12 cellular contexts compared by ENCODE assay signal in the genomic region with DNA sequence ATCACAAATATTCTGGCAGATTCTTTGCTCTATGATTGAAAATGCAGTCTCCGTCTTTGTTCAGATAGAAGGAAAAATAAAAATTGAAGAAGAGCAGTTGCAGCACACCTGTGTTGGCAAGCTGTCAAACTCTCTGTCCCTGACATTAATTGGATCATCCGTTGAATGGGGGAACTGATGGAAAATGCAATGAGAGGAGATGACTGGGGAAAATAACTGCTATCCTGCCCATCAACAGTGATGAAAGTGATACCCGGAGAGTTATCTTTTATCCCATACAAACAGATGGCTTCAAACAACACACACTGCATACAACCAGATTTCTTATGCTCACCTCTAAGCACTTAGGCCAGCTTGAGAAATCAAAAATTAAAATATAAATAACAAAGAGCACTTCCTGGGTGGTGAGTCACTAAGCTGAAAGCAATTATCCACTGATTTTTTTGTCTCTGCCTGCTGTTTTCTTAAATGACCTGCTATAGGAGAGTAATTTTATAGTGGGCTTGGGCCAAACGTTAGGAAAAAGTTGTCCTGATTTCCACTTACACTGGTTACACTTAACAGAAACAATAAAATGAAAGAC.
DNase-seq lines count a peak whose midpoint lies in the region; TF ChIP-seq lines count a peak whose summit lies in the region.
"Had no signal": no experiment of that assay in that cellular context is flagged by ENCODE, and none has a peak within 500 bp of the region (broad histone marks: within the 10 kb centered on the region; RNA-seq: fewer than 3 reads in every experiment).

No MANE protein-coding gene starts in this region.

- H3K27ac ChIP-seq in prostate gland = no peak overlapping the region
- H3K27ac ChIP-seq in tibial artery = no peak overlapping the region
- H3K27ac ChIP-seq: BLaER1 treated with 17β-estradiol and CSF1 and Interleukin-3, amounts not matched to agents 10 nM and 100 nM; heart left ventricle; stomach had no signal

- TF ChIP-seq CTCF in prostate gland (IDR thresholded peaks at IDR 0.05) (no peak), tibial artery (IDR thresholded peaks at IDR 0.05) (no peak), GM10266 (IDR thresholded peaks at IDR 0.05; ENCODE audit: control insufficient read depth, insufficient read depth, low read depth, missing control alignments) (no peak)

- H3K36me3 ChIP-seq in prostate gland (no peaks in the 10 kb centered on the region), tibial artery (no peaks in the 10 kb centered on the region)
- H3K36me3 ChIP-seq: BLaER1 treated with 17β-estradiol and CSF1 and Interleukin-3, amounts not matched to agents 10 nM and 100 nM; heart left ventricle; stomach had no signal

- no peak for TF ChIP-seq POLR2A in prostate gland (IDR thresholded peaks at IDR 0.05)

- H3K4me3 ChIP-seq in prostate gland (no peak overlapping the region), tibial artery (no peak overlapping the region)
- H3K4me3 ChIP-seq: BLaER1 treated with 17β-estradiol and CSF1 and Interleukin-3, amounts not matched to agents 10 nM and 100 nM; heart left ventricle; stomach had no signal

- DNase-seq in EL (peak; percentile 29), NCI-H2029 (lab: John Stamatoyannopoulos, UW) (peak; percentile 31), SHP77 (lab: John Stamatoyannopoulos, UW) (peak; percentile 18 to 28), kidney glomerular epithelial cell (lab: John Stamatoyannopoulos, UW) (peak; percentile 6), prostate gland (ENCODE audit: low spot score) (no peak), tibial artery (no peak), GM10266 (ENCODE audit: extremely low spot score) (no peak)
- no peak for DNase-seq in activated CD4-positive, CD25-positive, alpha-beta regulatory T cell (lab: John Stamatoyannopoulos, UW)
- DNase-seq: heart left ventricle, OCI-M1, stomach had no signal

- H3K27me3 ChIP-seq in prostate gland (replicated peaks; ENCODE audit: insufficient read depth) (no peaks in the 10 kb centered on the region), tibial artery (no peaks in the 10 kb centered on the region)
- H3K27me3 ChIP-seq: BLaER1 treated with 17β-estradiol and CSF1 and Interleukin-3, amounts not matched to agents 10 nM and 100 nM; heart left ventricle; stomach had no signal

- WGBS in prostate gland = 31% methylated on average over 4 of the region's 4 CpGs

- H3K4me1 ChIP-seq in prostate gland (replicated peaks) = no peaks in the 10 kb centered on the region
- peaks cover 0 to 3% (median 0%) of the 10 kb centered on the region in 4 donors for H3K4me1 ChIP-seq in tibial artery
- H3K4me1 ChIP-seq: stomach had no signal

- H3K9me3 ChIP-seq in prostate gland = no peaks in the 10 kb centered on the region
- no peaks in the 10 kb centered on the region for H3K9me3 ChIP-seq in tibial artery
- H3K9me3 ChIP-seq: heart left ventricle, stomach had no signal

- intact Hi-C loops in prostate gland (cut with DNase I) (no loop called here), tibial artery (cut with DNase I; ENCODE audit: low total_unique reads) (no loop called here)

Comparison
In these comparisons a context has a peak if more than half of its experiments do, and no peak if none do; other contexts are left out.
1. DNase-seq: peak in EL (single experiment), NCI-H2029 (single experiment), SHP77 (2 of 2) and kidney glomerular epithelial cell (single experiment); none in prostate gland (single experiment), activated CD4-positive, CD25-positive, alpha-beta regulatory T cell (0 of 4), tibial artery (0 of 2) and GM10266 (single experiment).